ENCODE assay signal across 8 cellular contexts in genomic region chr12:62785941-62786559, GRCh38.
DNase-seq lines count a peak whose midpoint lies in the region; TF ChIP-seq lines count a peak whose summit lies in the region.

No MANE protein-coding gene starts in this region.

- no peak for TF ChIP-seq CTCF in neural crest cell (conservative IDR thresholded peaks at IDR 0.05)

- no peak overlapping the region for H3K4me3 Mint-ChIP-seq in neural crest cell

- peak overlapping the region; percentile 95 for H3K27ac Mint-ChIP-seq in neural crest cell (ENCODE audit: unreplicated experiment)

- DNase-seq in GDM1 (lab: John Stamatoyannopoulos, UW) (peak; percentile 45), NOMO-1 (lab: John Stamatoyannopoulos, UW; ENCODE audit: unreplicated experiment in 2 of 2) (peak; percentile 64 to 80), dermis microvascular lymphatic vessel endothelial cell (ENCODE audit: low read depth in 2 of 2) (peak; percentile 82 to 98), neural crest cell (ENCODE audit: low read depth, low spot score) (no peak), foreskin melanocyte (no peak), NCI-H146 (lab: John Stamatoyannopoulos, UW) (no peak), HEK293T (ENCODE audit: extremely low spot score) (no peak)
- no peak for DNase-seq in effector CD8-positive, alpha-beta T cell (lab: John Stamatoyannopoulos, UW)

- POLR2A ChIA-PET in HEK293T (lab: Yijun Ruan, JAX), result no interaction called here

- H3K36me3 Mint-ChIP-seq in neural crest cell (ENCODE audit: low read depth), result no peaks in the 10 kb centered on the region

- H3K9me3 Mint-ChIP-seq in neural crest cell, result no peaks in the 10 kb centered on the region

- H3K4me1 Mint-ChIP-seq in neural crest cell, result peaks cover 60% of the 10 kb centered on the region

- CTCF ChIA-PET in HEK293T (lab: Yijun Ruan, JAX), result no interaction called here

- no peaks in the 10 kb centered on the region for H3K27me3 Mint-ChIP-seq in neural crest cell (ENCODE audit: low read depth)

TF ChIP-seq in HEK293T, 16 proteins besides CTCF, POLR2A, EP300 and RAD21:
- no peak for TF ChIP-seq PKNOX1 (IDR thresholded peaks at IDR 0.05)
- no peak for TF ChIP-seq FOXA1 (IDR thresholded peaks at IDR 0.05)
- no peak for TF ChIP-seq NFRKB (IDR thresholded peaks at IDR 0.05)
- TF ChIP-seq SP1 (IDR thresholded peaks at IDR 0.05), result no peak
- TF ChIP-seq SUZ12 (IDR thresholded peaks at IDR 0.05), result no peak
- TF ChIP-seq FOXK2 (IDR thresholded peaks at IDR 0.05), result no peak
- no peak for TF ChIP-seq TARDBP (IDR thresholded peaks at IDR 0.05)
- no peak for TF ChIP-seq L3MBTL2 (conservative IDR thresholded peaks at IDR 0.05)
- TF ChIP-seq ARNT (IDR thresholded peaks at IDR 0.05), result no peak
- no peak for TF ChIP-seq LEF1 (IDR thresholded peaks at IDR 0.05; ENCODE audit: borderline replicate concordance)
- no peak for TF ChIP-seq FOXM1 (IDR thresholded peaks at IDR 0.05; ENCODE audit: borderline replicate concordance)
- TF ChIP-seq HDGF (IDR thresholded peaks at IDR 0.05; ENCODE audit: borderline replicate concordance), result no peak
- no peak for TF ChIP-seq CTBP1 (IDR thresholded peaks at IDR 0.05; ENCODE audit: borderline replicate concordance)
- TF ChIP-seq ZNF384 (IDR thresholded peaks at IDR 0.05), result no peak
- TF ChIP-seq BHLHE40 (IDR thresholded peaks at IDR 0.05; ENCODE audit: borderline replicate concordance), result no peak
- TF ChIP-seq ELF4 (IDR thresholded peaks at IDR 0.05), result no peak
TF ChIP-seq in HEK293T: peak in this region for 0.

Comparison
In these comparisons a context has a peak if more than half of its experiments do, and no peak if none do; other contexts are left out.
1. DNase-seq: peak in GDM1 (single experiment), NOMO-1 (2 of 2) and dermis microvascular lymphatic vessel endothelial cell (2 of 2); none in neural crest cell (single experiment), effector CD8-positive, alpha-beta T cell (single experiment), foreskin melanocyte (single experiment), NCI-H146 (single experiment) and HEK293T (single experiment).